In the genomic region with DNA sequence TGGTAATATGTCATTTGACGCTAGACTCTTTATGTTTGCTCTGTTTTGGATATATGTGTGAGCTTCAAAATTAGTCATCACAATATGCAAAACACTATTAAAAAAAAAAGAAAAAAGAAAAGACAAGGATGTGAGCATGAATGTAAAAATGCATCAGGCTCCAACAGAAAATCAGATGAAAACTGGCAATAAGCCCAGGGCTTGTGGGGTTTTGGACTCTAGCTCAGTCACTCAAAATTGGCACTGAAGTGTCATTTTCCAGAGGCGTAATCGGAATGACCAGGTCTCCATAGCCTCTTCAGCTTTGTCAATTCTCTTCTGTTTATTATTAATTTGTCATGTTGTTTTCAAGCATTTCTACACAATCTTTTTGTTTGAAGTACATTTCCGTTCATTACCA, we compare ENCODE assay signal across 16 cellular contexts.
"Had no signal": no experiment of that assay in that cellular context is flagged by ENCODE, and none has a peak within 500 bp of the region (broad histone marks: within the 10 kb centered on the region; RNA-seq: fewer than 3 reads in every experiment).

No MANE protein-coding gene starts in this region.

- DNase-seq: activated CD4-positive, alpha-beta T cell treated with anti-CD3 and anti-CD28 coated beads for 36 hours; activated CD4-positive, alpha-beta T cell treated with anti-CD3 and anti-CD28 coated beads, Interleukin-2, amount 50 U/mL, for 48 hours; activated naive CD4-positive, alpha-beta T cell treated with Interleukin-2 at 50 U/mL for 16 hours; activated naive CD8-positive, alpha-beta T cell treated with anti-CD3 and anti-CD28 coated beads, Interleukin-2, amount 10 ng/mL, durations not matched to agents 7 days and 5 days; activated T-cell treated with anti-CD3 and anti-CD28 coated beads, Interleukin-2, amount 50 U/mL, for 1 hour; cortex of kidney; effector CD8-positive, alpha-beta T cell; heart right ventricle; left lung; midbrain; nephron progenitor cell; retina; spleen; stimulated activated CD4-positive, alpha-beta T cell treated with anti-CD3 and anti-CD28 coated beads, Interleukin-4, amount 100 ng/mL, for 4 hours; upper lobe of right lung had no signal

- ATAC-seq: activated CD4-positive, alpha-beta T cell treated with anti-CD3 and anti-CD28 coated beads for 36 hours; heart right ventricle; left lung; stimulated activated memory B cell treated with anti-CD40 and anti-IgM and Interleukin-4, amounts not matched to agents 10 μg/mL and 1 μg/mL and 100 μg/mL, for 72 hours; upper lobe of right lung had no signal
